In the genomic region with DNA sequence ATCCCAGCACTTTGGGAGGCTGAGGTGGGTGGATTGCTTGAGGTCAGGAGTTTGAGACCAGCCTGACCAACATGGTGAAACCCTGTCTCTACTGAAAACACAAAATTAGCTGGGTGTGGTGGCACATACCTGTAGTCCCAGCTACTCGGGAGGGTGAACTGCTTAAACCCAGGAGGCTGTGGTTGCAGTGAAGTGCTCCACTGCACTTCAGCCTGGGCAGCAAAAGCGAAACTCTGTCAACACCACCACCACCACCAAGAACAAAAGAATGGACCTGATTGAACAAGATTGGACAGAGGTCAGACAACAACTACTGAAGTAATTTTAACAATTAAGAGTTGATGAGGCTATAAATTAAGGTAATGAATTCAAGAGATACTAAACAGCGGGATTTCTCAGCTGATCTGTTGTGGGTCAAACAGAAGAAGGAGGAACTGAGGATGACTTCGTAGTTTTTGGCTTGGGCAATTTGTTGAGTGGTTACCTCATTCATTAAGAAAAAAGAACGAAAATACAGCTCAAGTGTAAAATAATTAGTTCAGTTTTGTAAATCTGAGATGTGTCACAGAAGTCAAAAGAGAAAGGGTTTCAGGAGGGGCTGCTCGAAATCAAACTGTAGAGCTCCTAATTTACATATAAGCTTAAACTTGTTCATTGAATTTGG, we compare ENCODE assay signal across 1 cellular context.
TF ChIP-seq lines count a peak whose summit lies in the region.

No MANE protein-coding gene starts in this region.

TF ChIP-seq in K562, 482 proteins besides CTCF, POLR2A, EP300 and RAD21:
- 0 out of 2 replicates have a peak, but pooled peaks have one; percentile 8 for TF ChIP-seq NFE2L1 (tag; IDR thresholded peaks at IDR 0.05; ENCODE audit: borderline replicate concordance, low read depth)
- TF ChIP-seq NR2C2 (CRISPR knock-in tag; IDR thresholded peaks at IDR 0.05) = no peak
- TF ChIP-seq NR2C2 (tag; IDR thresholded peaks at IDR 0.05) = 0 out of 2 replicates have a peak, but pooled peaks have one; percentile 23
- TF ChIP-seq KDM2B (CRISPR knock-in tag; IDR thresholded peaks at IDR 0.05) = no peak
- TF ChIP-seq RERE (CRISPR knock-in tag; IDR thresholded peaks at IDR 0.05; ENCODE audit: borderline replicate concordance) = no peak
- no peak for TF ChIP-seq HOMEZ (CRISPR knock-in tag; IDR thresholded peaks at IDR 0.05)
- TF ChIP-seq C11orf30 (IDR thresholded peaks at IDR 0.05; ENCODE audit: low read depth) = peak; percentile 57
- TF ChIP-seq MAFG (tag; conservative IDR thresholded peaks at IDR 0.05) = peak; percentile 61
- no peak for TF ChIP-seq MLLT1 (IDR thresholded peaks at IDR 0.05)
- TF ChIP-seq JUND (IDR thresholded peaks at IDR 0.05; ENCODE audit: borderline replicate concordance, low read depth, low read length) = no peak
- TF ChIP-seq JUND (tag; IDR thresholded peaks at IDR 0.05; ENCODE audit: borderline replicate concordance, low read depth, low read length) = 0 out of 3 replicates have a peak, but pooled peaks have one; percentile 14
- no peak for TF ChIP-seq LEF1 (IDR thresholded peaks at IDR 0.05)
- TF ChIP-seq NRF1 (conservative IDR thresholded peaks at IDR 0.05 in 1 of 2, IDR thresholded peaks at IDR 0.05 in 1 of 2) = no peak
- TF ChIP-seq NFE2 (IDR thresholded peaks at IDR 0.05; ENCODE audit: low read depth) = peak; percentile 64; the same call in 1 of the 2 replicates
- peak; percentile 25; the same call in 1 of the 2 replicates for TF ChIP-seq CEBPB (tag; IDR thresholded peaks at IDR 0.05)
- no peak for TF ChIP-seq NFIX (CRISPR knock-in tag; IDR thresholded peaks at IDR 0.05; ENCODE audit: low read depth)
- no peak for TF ChIP-seq CHD1 (IDR thresholded peaks at IDR 0.05; ENCODE audit: low read length)
- no peak for TF ChIP-seq TEAD2 (tag; IDR thresholded peaks at IDR 0.05)
- TF ChIP-seq CEBPG (CRISPR knock-in tag; IDR thresholded peaks at IDR 0.05) = no peak
- peak in 1 of 2 experiments; percentile 64; a peak in 2 of 4 replicates for TF ChIP-seq CEBPG (tag; conservative IDR thresholded peaks at IDR 0.05 in 1 of 2, IDR thresholded peaks at IDR 0.05 in 1 of 2)
- TF ChIP-seq HDGF (IDR thresholded peaks at IDR 0.05) = no peak
- 0 out of 2 replicates have a peak, but pooled peaks have one; percentile 17 for TF ChIP-seq DPF2 (IDR thresholded peaks at IDR 0.05)
- no peak for TF ChIP-seq POLR2AphosphoS2 (IDR thresholded peaks at IDR 0.05; ENCODE audit: low read length)
